ENCODE assay signal across 17 cellular contexts in the genomic region with DNA sequence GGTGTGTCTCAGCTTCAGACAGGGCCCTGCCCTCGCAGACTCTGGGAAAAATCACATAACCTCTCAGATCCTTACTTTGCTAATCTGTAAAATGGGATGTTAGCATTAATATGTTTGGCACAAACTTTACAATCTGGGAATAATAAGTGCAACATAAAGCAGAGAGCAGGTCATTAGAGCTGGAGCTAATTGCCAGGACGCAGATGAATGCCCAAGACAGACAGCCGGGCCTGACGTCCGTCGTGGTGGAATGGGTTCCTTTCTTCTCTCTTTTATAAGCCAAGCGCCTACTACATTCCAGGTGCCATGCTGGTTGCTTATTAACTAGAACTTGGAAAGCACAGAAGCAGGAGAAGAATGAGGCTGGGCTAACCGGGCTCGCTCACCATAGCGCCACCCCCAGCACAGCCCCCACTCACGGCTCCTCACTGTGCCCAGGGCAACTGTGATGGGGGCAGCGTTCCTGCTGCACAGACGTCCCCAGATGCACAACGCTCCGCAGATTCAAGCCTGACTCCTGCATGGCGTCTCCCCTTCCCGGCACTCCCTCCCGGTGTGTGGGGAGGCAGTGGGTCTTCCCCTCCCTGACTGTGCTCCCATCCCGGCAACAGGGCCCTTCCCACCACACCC. TPM values are rescaled to one million over a fixed set of nuclear protein-coding genes. Genes with fewer than 3 reads are reported as not detected.
A peak's percentile ranks its signal among the peaks of the same experiment; 100 is the strongest.
DNase-seq lines count a peak whose midpoint lies in the region; ATAC-seq and TF ChIP-seq lines count a peak whose summit lies in the region.
"Had no signal": no experiment of that assay in that cellular context is flagged by ENCODE, and none has a peak within 500 bp of the region (broad histone marks: within the 10 kb centered on the region; RNA-seq: fewer than 3 reads in every experiment).

No MANE protein-coding gene starts in this region.

- CTCF ChIA-PET in activated CD8-positive, alpha-beta memory T cell treated with anti-CD3 and anti-CD28 coated beads, Interleukin-2, amount 10 ng/mL, durations not matched to agents 7 days and 5 days (lab: Charles Lee), result interaction anchor here (0.9 kb wide), 1 partner anchor 12 kb away, joined by 3 read pairs; no protein-coding TSS in a partner anchor

- no peak overlapping the region for H3K27ac Mint-ChIP-seq in natural killer cell treated with Interleukin-12 subunit alpha and Interleukin-12 subunit beta and Interleukin-15 and Interleukin-18, amount 100 ng/mL, for 72 hours
- H3K27ac Mint-ChIP-seq in natural killer cell, result no peak overlapping the region
- no peak overlapping the region for H3K27ac Mint-ChIP-seq in activated CD8-positive, alpha-beta memory T cell treated with anti-CD3 and anti-CD28 coated beads, Interleukin-2, amount 10 ng/mL, durations not matched to agents 7 days and 5 days
- H3K27ac Mint-ChIP-seq in activated T-cell treated with anti-CD3 and anti-CD28 coated beads, Interleukin-2, amount 50 U/mL, for 24 hours, result no peak overlapping the region
- H3K27ac Mint-ChIP-seq: T-cell had no signal

- H3K9ac ChIP-seq in mucosa of rectum (ENCODE audit: low read depth in 1 of 2, low read length in 2 of 2), result peak overlapping the region; percentile 14 to 26
- H3K9ac ChIP-seq: parathyroid adenoma had no signal

- peaks cover 0 to 9% of the 10 kb centered on the region in 2 donors for H3K27me3 Mint-ChIP-seq in natural killer cell treated with Interleukin-12 subunit alpha and Interleukin-12 subunit beta and Interleukin-15 and Interleukin-18, amount 100 ng/mL, for 72 hours
- H3K27me3 Mint-ChIP-seq in natural killer cell (ENCODE audit: low read depth in 2 of 2), result peaks cover 0 to 9% of the 10 kb centered on the region in 2 donors
- peaks cover 4% of the 10 kb centered on the region for H3K27me3 Mint-ChIP-seq in activated CD8-positive, alpha-beta memory T cell treated with anti-CD3 and anti-CD28 coated beads, Interleukin-2, amount 10 ng/mL, durations not matched to agents 7 days and 5 days
- peaks cover 5% of the 10 kb centered on the region for H3K27me3 Mint-ChIP-seq in activated T-cell treated with anti-CD3 and anti-CD28 coated beads, Interleukin-2, amount 50 U/mL, for 24 hours
- H3K27me3 Mint-ChIP-seq: CD4-positive, CD25-positive, alpha-beta regulatory T cell; T-cell had no signal

- H3K9me2 ChIP-seq in hepatocyte (replicated peaks; ENCODE audit: insufficient read depth), result no peaks in the 10 kb centered on the region

- no peak overlapping the region for H2AFZ ChIP-seq in hepatocyte
- H2AFZ ChIP-seq in osteoblast (ENCODE audit: low read length), result no peak overlapping the region
- H2AFZ ChIP-seq: parathyroid adenoma had no signal

- intact Hi-C loops in natural killer cell (cut with micrococcal nuclease), result no loop called here

- H3K9me3 ChIP-seq in hepatocyte (ENCODE audit: low read depth) (peaks cover 5% of the 10 kb centered on the region), mucosa of rectum (ENCODE audit: control insufficient read depth in 2 of 2, low read length in 2 of 2) (peaks cover 0 to 2% of the 10 kb centered on the region in 2 donors), osteoblast (ENCODE audit: low read depth, low read length) (no peaks in the 10 kb centered on the region)

- H3K4me2 ChIP-seq in hepatocyte (peak overlapping the region; percentile 69), osteoblast (ENCODE audit: insufficient read depth, low read length) (no peak overlapping the region)

- H4K20me1 ChIP-seq in hepatocyte (ENCODE audit: insufficient read depth, poor library complexity, severe bottlenecking) (no peaks in the 10 kb centered on the region), osteoblast (ENCODE audit: insufficient read depth, low read length) (no peaks in the 10 kb centered on the region)

- H3K9me3 Mint-ChIP-seq in natural killer cell treated with Interleukin-12 subunit alpha and Interleukin-12 subunit beta and Interleukin-15 and Interleukin-18, amount 100 ng/mL, for 72 hours, result peaks cover 4% of the 10 kb centered on the region
- H3K9me3 Mint-ChIP-seq in natural killer cell, result peaks cover 3 to 9% of the 10 kb centered on the region in 2 donors
- H3K9me3 Mint-ChIP-seq in activated CD8-positive, alpha-beta memory T cell treated with anti-CD3 and anti-CD28 coated beads, Interleukin-2, amount 10 ng/mL, durations not matched to agents 7 days and 5 days (ENCODE audit: low read depth), result peaks cover 3% of the 10 kb centered on the region
- H3K9me3 Mint-ChIP-seq in activated T-cell treated with anti-CD3 and anti-CD28 coated beads, Interleukin-2, amount 50 U/mL, for 24 hours, result peaks cover 8% of the 10 kb centered on the region

- H3K79me2 ChIP-seq in hepatocyte, result no peaks in the 10 kb centered on the region
- no peaks in the 10 kb centered on the region for H3K79me2 ChIP-seq in osteoblast (ENCODE audit: insufficient read depth, low read length)
- H3K79me2 ChIP-seq: parathyroid adenoma had no signal

- H3K27me3 ChIP-seq in hepatocyte, result no peaks in the 10 kb centered on the region
- H3K27me3 ChIP-seq in mucosa of rectum (ENCODE audit: control insufficient read depth in 2 of 2, insufficient read depth in 2 of 2, low read length in 2 of 2), result no peaks in the 10 kb centered on the region
- H3K27me3 ChIP-seq in osteoblast (ENCODE audit: insufficient read depth, low read length), result peaks cover 6% of the 10 kb centered on the region
- H3K27me3 ChIP-seq: tibial nerve had no signal

- DNase-seq in natural killer cell treated with Interleukin-12 subunit alpha and Interleukin-12 subunit beta and Interleukin-15 and Interleukin-18, amount 100 ng/mL, for 72 hours (ENCODE audit: low spot score), result peak; percentile 23
- no peak for DNase-seq in natural killer cell
- DNase-seq in hepatocyte (ENCODE audit: low spot score), result peak; percentile 49
- no peak for DNase-seq in NCI-H2081 treated with DMSO at 0.1 percent for 48 hours (lab: John Stamatoyannopoulos, UW)
- DNase-seq in osteoblast (ENCODE audit: insufficient read length, low spot score, missing footprints), result no peak
- DNase-seq in activated CD8-positive, alpha-beta memory T cell treated with anti-CD3 and anti-CD28 coated beads, Interleukin-2, amount 10 ng/mL, durations not matched to agents 7 days and 5 days, result no peak
- DNase-seq in activated T-cell treated with anti-CD3 and anti-CD28 coated beads, Interleukin-2, amount 50 U/mL, for 24 hours, result no peak
- DNase-seq: activated gamma-delta T cell treated with Interleukin-2 at 50 U/mL for 16 hours; amygdala; CD4-positive, CD25-positive, alpha-beta regulatory T cell; foreskin melanocyte; NCI-H1092 treated with DMSO at 0.1 percent for 48 hours; NCI-H2171 treated with DMSO at 0.1 percent for 48 hours; T-cell had no signal

- WGBS in hepatocyte (ENCODE audit: low lambda C conversion rate, missing lambda C conversion rate), result 58% methylated on average over 19 of the region's 19 CpGs

- no peak overlapping the region for H3K4me3 Mint-ChIP-seq in natural killer cell treated with Interleukin-12 subunit alpha and Interleukin-12 subunit beta and Interleukin-15 and Interleukin-18, amount 100 ng/mL, for 72 hours
- H3K4me3 Mint-ChIP-seq in natural killer cell, result no peak overlapping the region
- no peak overlapping the region for H3K4me3 Mint-ChIP-seq in activated CD8-positive, alpha-beta memory T cell treated with anti-CD3 and anti-CD28 coated beads, Interleukin-2, amount 10 ng/mL, durations not matched to agents 7 days and 5 days
- H3K4me3 Mint-ChIP-seq in activated T-cell treated with anti-CD3 and anti-CD28 coated beads, Interleukin-2, amount 50 U/mL, for 24 hours, result no peak overlapping the region
- H3K4me3 Mint-ChIP-seq: CD4-positive, CD25-positive, alpha-beta regulatory T cell; T-cell had no signal

- peaks cover 11% of the 10 kb centered on the region for H3K36me3 Mint-ChIP-seq in natural killer cell treated with Interleukin-12 subunit alpha and Interleukin-12 subunit beta and Interleukin-15 and Interleukin-18, amount 100 ng/mL, for 72 hours
- no peaks in the 10 kb centered on the region for H3K36me3 Mint-ChIP-seq in natural killer cell
- peaks cover 2% of the 10 kb centered on the region for H3K36me3 Mint-ChIP-seq in activated CD8-positive, alpha-beta memory T cell treated with anti-CD3 and anti-CD28 coated beads, Interleukin-2, amount 10 ng/mL, durations not matched to agents 7 days and 5 days
- H3K36me3 Mint-ChIP-seq in activated T-cell treated with anti-CD3 and anti-CD28 coated beads, Interleukin-2, amount 50 U/mL, for 24 hours (ENCODE audit: low read depth), result no peaks in the 10 kb centered on the region

- H3K27ac ChIP-seq in hepatocyte, result peak overlapping the region; percentile 93
- H3K27ac ChIP-seq in mucosa of rectum (ENCODE audit: low read depth in 2 of 2, low read length in 2 of 2), result peak overlapping the region; percentile 58 to 75
- H3K27ac ChIP-seq in osteoblast (ENCODE audit: low read depth, low read length), result no peak overlapping the region
- H3K27ac ChIP-seq: parathyroid adenoma, tibial nerve had no signal

- H3K4me3 ChIP-seq in hepatocyte (no peak overlapping the region), mucosa of rectum (ENCODE audit: low read length in 2 of 2) (peak overlapping the region; percentile 46 to 55), osteoblast (ENCODE audit: insufficient read depth, low read length) (no peak overlapping the region)
- H3K4me3 ChIP-seq: tibial nerve had no signal

- TF ChIP-seq CTCF in natural killer cell (IDR thresholded peaks at IDR 0.05), result no peak
- TF ChIP-seq CTCF in hepatocyte (IDR thresholded peaks at IDR 0.05; ENCODE audit: poor library complexity), result no peak
- TF ChIP-seq CTCF in osteoblast (IDR thresholded peaks at IDR 0.05; ENCODE audit: extremely low read depth, low read depth, low read length), result no peak

- no peaks in the 10 kb centered on the region for H3K36me3 ChIP-seq in hepatocyte (replicated peaks; ENCODE audit: insufficient read depth, low read depth)
- no peaks in the 10 kb centered on the region for H3K36me3 ChIP-seq in mucosa of rectum (ENCODE audit: control insufficient read depth in 2 of 2, insufficient read depth in 2 of 2, low read length in 2 of 2)
- no peaks in the 10 kb centered on the region for H3K36me3 ChIP-seq in osteoblast (ENCODE audit: insufficient read depth, low read length)
- H3K36me3 ChIP-seq: tibial nerve had no signal

- ATAC-seq in natural killer cell treated with Interleukin-12 subunit alpha and Interleukin-12 subunit beta and Interleukin-15 and Interleukin-18, amount 100 ng/mL, for 72 hours, result no peak
- ATAC-seq in natural killer cell, result no peak
- ATAC-seq in activated CD8-positive, alpha-beta memory T cell treated with anti-CD3 and anti-CD28 coated beads, Interleukin-2, amount 10 ng/mL, durations not matched to agents 7 days and 5 days, result no peak
- ATAC-seq: T-cell had no signal

- peaks cover 7 to 34% of the 10 kb centered on the region in 2 donors for H3K4me1 Mint-ChIP-seq in natural killer cell treated with Interleukin-12 subunit alpha and Interleukin-12 subunit beta and Interleukin-15 and Interleukin-18, amount 100 ng/mL, for 72 hours (ENCODE audit: low read depth in 2 of 2)
- peaks cover 26 to 29% of the 10 kb centered on the region in 2 donors for H3K4me1 Mint-ChIP-seq in natural killer cell
- peaks cover 1% of the 10 kb centered on the region for H3K4me1 Mint-ChIP-seq in activated CD8-positive, alpha-beta memory T cell treated with anti-CD3 and anti-CD28 coated beads, Interleukin-2, amount 10 ng/mL, durations not matched to agents 7 days and 5 days
- peaks cover 1% of the 10 kb centered on the region for H3K4me1 Mint-ChIP-seq in activated T-cell treated with anti-CD3 and anti-CD28 coated beads, Interleukin-2, amount 50 U/mL, for 24 hours (ENCODE audit: low read depth)

- H3K4me1 ChIP-seq in hepatocyte (ENCODE audit: insufficient read depth) (peaks cover 28% of the 10 kb centered on the region), mucosa of rectum (ENCODE audit: control insufficient read depth in 2 of 2, insufficient read depth in 2 of 2, low read length in 2 of 2) (peaks cover 23 to 42% of the 10 kb centered on the region in 2 donors), osteoblast (ENCODE audit: insufficient read depth, low read length) (no peaks in the 10 kb centered on the region)
- H3K4me1 ChIP-seq: parathyroid adenoma had no signal

RNA-seq across cellular contexts. Expression of gene TRMU, which starts 43.9 kb away (rescaled TPM):
- total RNA-seq in natural killer cell treated with Interleukin-12 subunit alpha and Interleukin-12 subunit beta and Interleukin-15 and Interleukin-18, amount 100 ng/mL, for 72 hours, result 100 to 1,000 TPM in 1 of 2 donors, 10 to 100 TPM in 1; 72.7 to 135 TPM
- total RNA-seq in natural killer cell (10 to 100 TPM; 54.5 to 77.9 (median 58.4) TPM), hepatocyte (36.0 and 40.9 TPM in 2 replicates), osteoblast (18.9 and 22.1 TPM in 2 replicates)
- 38.0 and 44.6 TPM in 2 replicates for polyA plus RNA-seq in hepatocyte
- 10 to 100 TPM; 86.7 to 89.1 TPM for total RNA-seq in activated CD8-positive, alpha-beta memory T cell treated with anti-CD3 and anti-CD28 coated beads, Interleukin-2, amount 10 ng/mL, durations not matched to agents 7 days and 5 days

Comparison
In these comparisons a context has a peak if more than half of its experiments do, and no peak if none do; other contexts are left out.
1. DNase-seq: peak in natural killer cell treated with Interleukin-12 subunit alpha and Interleukin-12 subunit beta and Interleukin-15 and Interleukin-18, amount 100 ng/mL, for 72 hours (single experiment) and hepatocyte (single experiment); none in natural killer cell (single experiment), NCI-H2081 treated with DMSO at 0.1 percent for 48 hours (single experiment), osteoblast (single experiment), activated CD8-positive, alpha-beta memory T cell treated with anti-CD3 and anti-CD28 coated beads, Interleukin-2, amount 10 ng/mL, durations not matched to agents 7 days and 5 days (single experiment) and activated T-cell treated with anti-CD3 and anti-CD28 coated beads, Interleukin-2, amount 50 U/mL, for 24 hours (single experiment).
2. H3K4me3 ChIP-seq: peak in mucosa of rectum (2 of 2); none in hepatocyte (single experiment) and osteoblast (single experiment).